ENCODE assay signal across 15 cellular contexts in the genomic region with DNA sequence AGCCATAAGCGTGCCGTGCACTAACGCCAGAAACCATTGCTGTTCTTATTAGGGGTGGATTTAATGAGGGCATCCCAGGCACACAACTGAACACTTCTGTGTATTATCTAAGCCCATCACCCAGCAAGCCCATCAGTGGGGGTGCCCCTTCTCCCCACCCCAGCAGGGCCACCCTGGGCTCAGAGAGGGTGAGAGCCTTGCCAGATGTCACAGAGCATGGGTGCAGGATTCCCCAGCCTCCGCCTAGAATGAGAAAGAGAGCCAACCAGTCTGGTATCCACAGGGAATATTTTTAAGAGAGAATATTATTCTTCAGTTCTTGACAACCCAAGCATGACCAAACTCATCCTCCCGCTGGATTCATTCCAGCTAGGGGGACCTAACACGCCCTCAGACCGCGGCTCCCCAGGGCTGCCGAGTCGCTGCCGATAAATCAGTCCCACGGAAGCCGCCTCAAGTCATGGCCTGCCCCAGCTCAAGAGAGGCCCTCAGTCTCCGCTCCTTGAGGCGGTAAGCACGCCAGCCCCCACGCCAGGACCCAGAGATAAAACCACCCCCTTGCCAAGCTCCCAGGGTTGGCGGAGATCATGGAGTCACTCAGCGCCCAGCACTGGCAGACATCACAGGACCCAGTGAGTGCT. TPM values are rescaled to one million over a fixed set of nuclear protein-coding genes. Genes with fewer than 3 reads are reported as not detected.
DNase-seq lines count a peak whose midpoint lies in the region; ATAC-seq and TF ChIP-seq lines count a peak whose summit lies in the region.
"Had no signal": no experiment of that assay in that cellular context is flagged by ENCODE, and none has a peak within 500 bp of the region (broad histone marks: within the 10 kb centered on the region; RNA-seq: fewer than 3 reads in every experiment).

No MANE protein-coding gene starts in this region.

- TF ChIP-seq POLR2A in breast epithelium (IDR thresholded peaks at IDR 0.05) (no peak), body of pancreas (IDR thresholded peaks at IDR 0.05) (no peak), Peyer's patch (IDR thresholded peaks at IDR 0.05) (no peak)

- no TSS peak for BruUV-seq in A673 (replicated peaks; lab: Mats Ljungman, UMichigan)

- POLR2A ChIA-PET in A673 (lab: Charles Lee; ENCODE audit: low non-redundant PET): no interaction called here

- intact Hi-C loops in A673 (cut with micrococcal nuclease; ENCODE audit: unreplicated experiment): no loop called here
- intact Hi-C loops in breast epithelium (cut with DNase I; ENCODE audit: low total_unique reads): no loop called here
- intact Hi-C loops in lower lobe of right lung (cut with DNase I): no loop called here
- intact Hi-C loops in body of pancreas (cut with DNase I): no loop called here

- no peaks in the 10 kb centered on the region for H3K27me3 ChIP-seq in A673 (replicated peaks; ENCODE audit: insufficient read depth, low read depth, low read length, poor library complexity)
- H3K27me3 ChIP-seq in breast epithelium: no peaks in the 10 kb centered on the region
- no peaks in the 10 kb centered on the region for H3K27me3 ChIP-seq in lower lobe of right lung (ENCODE audit: low read depth)
- no peaks in the 10 kb centered on the region for H3K27me3 ChIP-seq in body of pancreas
- H3K27me3 ChIP-seq in Peyer's patch: no peaks in the 10 kb centered on the region
- H3K27me3 ChIP-seq: brain microvascular endothelial cell, ovary, testis had no signal

- H3K36me3 ChIP-seq in A673 (ENCODE audit: insufficient read depth, low read length, poor library complexity, severe bottlenecking) (no peaks in the 10 kb centered on the region), breast epithelium (no peaks in the 10 kb centered on the region), lower lobe of right lung (no peaks in the 10 kb centered on the region), body of pancreas (replicated peaks in 1 of 2; ENCODE audit: insufficient read depth in 1 of 2, low read depth in 2 of 2) (no peaks in the 10 kb centered on the region), Peyer's patch (no peaks in the 10 kb centered on the region)
- H3K36me3 ChIP-seq: ovary had no signal

- H3K27ac ChIP-seq in A673 (ENCODE audit: low read depth, low read length, poor library complexity, severe bottlenecking) (no peak overlapping the region), breast epithelium (peak overlapping the region; percentile 4 to 19), lower lobe of right lung (no peak overlapping the region), body of pancreas (no peak overlapping the region), Peyer's patch (no peak overlapping the region)
- H3K27ac ChIP-seq: brain microvascular endothelial cell, ovary, testis had no signal

- ATAC-seq in lower lobe of right lung (no peak), body of pancreas (no peak)
- ATAC-seq: left lobe of liver had no signal

- peak; percentile 76 for DNase-seq in A673 (ENCODE audit: low spot score)
- peak; percentile 28 for DNase-seq in NCI-H1092 treated with DMSO at 0.1 percent for 48 hours (lab: John Stamatoyannopoulos, UW)
- DNase-seq in breast epithelium (ENCODE audit: low spot score in 2 of 2): peak in 1 of 2 donors; percentile 21
- peak; percentile 46 for DNase-seq in lower lobe of right lung
- no peak for DNase-seq in NK-92 treated with Interleukin-12 subunit alpha and Interleukin-12 subunit beta, amount 100 ng/mL, for 24 hours (lab: John Stamatoyannopoulos, UW)
- DNase-seq in body of pancreas: no peak
- DNase-seq in iPS-NIHi11 (ENCODE audit: low spot score): no peak
- no peak for DNase-seq in Peyer's patch
- DNase-seq: activated T-cell treated with anti-CD3 and anti-CD28 coated beads, Interleukin-2, amount 50 U/mL, for 24 hours; brain microvascular endothelial cell; NCI-H187; stimulated activated CD4-positive, alpha-beta T cell treated with anti-CD3 and anti-CD28 coated beads, Interleukin-4, amount 100 ng/mL, for 4 hours; testis had no signal

- H3K4me1 ChIP-seq in A673 (ENCODE audit: insufficient read depth, low read length, poor library complexity, severe bottlenecking) (peaks cover 28% of the 10 kb centered on the region), breast epithelium (no peaks in the 10 kb centered on the region), lower lobe of right lung (peaks cover 3% of the 10 kb centered on the region), body of pancreas (no peaks in the 10 kb centered on the region), Peyer's patch (peaks cover 0 to 4% (median 0%) of the 10 kb centered on the region in 4 donors)

- CTCF ChIA-PET in A673 (lab: Charles Lee): no interaction called here

- no peak overlapping the region for H3K4me3 ChIP-seq in A673 (ENCODE audit: low read depth, low read length, poor library complexity, severe bottlenecking)
- no peak overlapping the region for H3K4me3 ChIP-seq in breast epithelium
- no peak overlapping the region for H3K4me3 ChIP-seq in lower lobe of right lung
- no peak overlapping the region for H3K4me3 ChIP-seq in body of pancreas
- no peak overlapping the region for H3K4me3 ChIP-seq in Peyer's patch
- H3K4me3 ChIP-seq: ovary, testis had no signal

- 83% methylated on average over 3 to 17 of the region's 19 CpGs for WGBS in body of pancreas, 2 donors

- TF ChIP-seq CTCF in A673 (conservative IDR thresholded peaks at IDR 0.05; ENCODE audit: low read depth, low read length): no peak
- TF ChIP-seq CTCF in breast epithelium (IDR thresholded peaks at IDR 0.05): no peak
- TF ChIP-seq CTCF in lower lobe of right lung (IDR thresholded peaks at IDR 0.05): no peak
- TF ChIP-seq CTCF in body of pancreas (IDR thresholded peaks at IDR 0.05): no peak
- TF ChIP-seq CTCF in Peyer's patch (IDR thresholded peaks at IDR 0.05): no peak

- H3K9me3 ChIP-seq in A673 (ENCODE audit: low read depth, low read length, poor library complexity, severe bottlenecking): no peaks in the 10 kb centered on the region
- H3K9me3 ChIP-seq in breast epithelium: no peaks in the 10 kb centered on the region
- H3K9me3 ChIP-seq in lower lobe of right lung: no peaks in the 10 kb centered on the region
- no peaks in the 10 kb centered on the region for H3K9me3 ChIP-seq in body of pancreas
- no peaks in the 10 kb centered on the region for H3K9me3 ChIP-seq in Peyer's patch
- H3K9me3 ChIP-seq: ovary, testis had no signal

RNA-seq across cellular contexts. Expression of a gene that starts 47.2 kb away (rescaled TPM):
- total RNA-seq in A673 (2021): 8.4 and 10.3 TPM in 2 replicates
- total RNA-seq in breast epithelium: 1 to 10 TPM; 2.0 to 4.7 (median 3.2) TPM
- total RNA-seq in lower lobe of right lung: 6.5 TPM
- total RNA-seq in body of pancreas: 1 to 10 TPM; 1.0 to 5.6 TPM
- 1 to 10 TPM in 3 of 4 donors, under 1 TPM in 1; 0.53 to 2.8 (median 1.5) TPM for total RNA-seq in Peyer's patch

Comparison
In these comparisons a context has a peak if more than half of its experiments do, and no peak if none do; other contexts are left out.
1. DNase-seq: peak in A673 (single experiment), NCI-H1092 treated with DMSO at 0.1 percent for 48 hours (single experiment) and lower lobe of right lung (single experiment); none in NK-92 treated with Interleukin-12 subunit alpha and Interleukin-12 subunit beta, amount 100 ng/mL, for 24 hours (single experiment), body of pancreas (0 of 4), iPS-NIHi11 (single experiment) and Peyer's patch (0 of 3).
2. H3K27ac ChIP-seq: peak in breast epithelium (2 of 2); none in A673 (single experiment), lower lobe of right lung (single experiment), body of pancreas (0 of 4) and Peyer's patch (0 of 4).